In the genomic region with DNA sequence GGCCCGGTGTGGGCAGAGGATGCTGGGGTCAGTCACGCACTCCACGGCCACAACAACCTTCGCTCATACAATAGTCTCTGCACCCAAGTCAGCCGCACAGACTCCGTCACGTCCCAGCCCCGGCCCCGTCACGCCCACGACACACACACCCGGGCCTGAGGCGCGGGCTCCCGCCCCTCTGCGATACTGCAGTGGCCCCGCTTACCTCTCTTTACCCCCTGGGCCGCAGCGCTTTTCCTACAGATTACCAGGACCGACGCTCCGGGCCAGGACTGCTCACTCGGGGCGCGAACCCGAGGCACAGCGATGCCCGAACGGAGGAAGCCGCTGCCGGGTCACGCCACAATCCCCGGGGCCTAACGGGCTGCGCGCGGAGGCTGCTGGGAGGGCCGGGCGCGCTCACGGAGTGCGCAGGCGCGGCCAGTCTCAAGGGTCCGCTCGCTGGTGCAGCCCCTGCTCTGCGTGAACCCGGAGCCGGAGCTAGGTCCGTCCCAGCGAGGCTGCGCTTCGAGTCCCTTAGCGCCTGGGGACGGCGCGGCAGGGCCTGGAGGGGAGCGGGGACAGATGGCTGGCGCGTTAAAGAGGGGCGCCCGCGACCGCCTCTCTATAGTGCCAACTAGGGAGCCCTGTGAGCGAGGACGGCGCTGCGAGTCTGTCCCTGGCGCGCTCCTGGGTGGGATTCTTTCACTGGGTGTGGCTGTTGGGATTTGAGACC, we compare ENCODE assay signal across 8 cellular contexts. TPM values are rescaled to one million over a fixed set of nuclear protein-coding genes. Genes with fewer than 3 reads are reported as not detected.
DNase-seq lines count a peak whose midpoint lies in the region; ATAC-seq and TF ChIP-seq lines count a peak whose summit lies in the region.

Gene ZFP82 (minus strand): TSS at position 358 of the 715 bp plus-strand sequence. CDS start 8,855 bp downstream, outside the sequence.

- no peaks in the 10 kb centered on the region for H3K36me3 ChIP-seq in CD4-positive, alpha-beta memory T cell (ENCODE audit: insufficient read depth, low read length)
- H3K36me3 ChIP-seq in KOPT-K1 (ENCODE audit: insufficient read depth, low read length) (peaks cover 29% of the 10 kb centered on the region), SK-N-SH (replicated peaks in 1 of 2; ENCODE audit: control insufficient read depth in 1 of 2, insufficient read depth in 2 of 2, low read length in 1 of 2) (peaks cover 0 to 15% of the 10 kb centered on the region in 2 experiments), heart left ventricle (peaks cover 0 to 1% (median 0%) of the 10 kb centered on the region in 9 donors), tibial nerve (peaks cover 0 to 26% (median 0%) of the 10 kb centered on the region in 3 donors)

- CTCF ChIA-PET in CD4-positive, alpha-beta memory T cell (lab: Charles Lee; ENCODE audit: partially characterized antibody), result interaction anchor here (1.1 kb wide), 1 partner anchor 71 kb away, joined by 4 read pairs; the partner anchor contains the start of gene ZNF566
- CTCF ChIA-PET in SK-N-SH (lab: Yijun Ruan, JAX), result no interaction called here

- H3K27me3 ChIP-seq in CD4-positive, alpha-beta memory T cell (ENCODE audit: insufficient read depth, low read length), result no peaks in the 10 kb centered on the region
- H3K27me3 ChIP-seq in SK-N-SH (ENCODE audit: insufficient read depth) (no peaks in the 10 kb centered on the region), heart left ventricle (no peaks in the 10 kb centered on the region), tibial nerve (peaks cover 0 to 24% of the 10 kb centered on the region in 2 donors)

- H3K4me2 ChIP-seq in SK-N-SH, result peak within 1 kb of the TSS; percentile 79

- POLR2A ChIA-PET in CD4-positive, alpha-beta memory T cell (lab: Charles Lee; ENCODE audit: partially characterized antibody), result interaction anchor here (0.6 to 2.4 kb wide), 8 partner anchors 9 to 249 kb away, joined by 3 to 8 read pairs (median 3); partner anchors contain the start of genes ZNF146, ZNF260, ZNF382 and ZNF565
- POLR2A ChIA-PET in SK-N-SH (lab: Yijun Ruan, JAX), result interaction anchor here (0.6 to 2.3 kb wide), 5 partner anchors 30 to 367 kb away, joined by 3 to 10 read pairs (median 3); partner anchors contain the start of genes ZNF260 and ZNF566
- POLR2A ChIA-PET in activated naive CD8-positive, alpha-beta T cell treated with anti-CD3 and anti-CD28 coated beads, Interleukin-2, amount 10 ng/mL, durations not matched to agents 7 days and 5 days (lab: Charles Lee), result interaction anchor here (0.6 to 2.7 kb wide), 4 partner anchors 39 to 1244 kb away, joined by 3 to 10 read pairs (median 4); partner anchors contain the start of genes ZFP14, ZNF260 and ZNF566

- H3K27ac Mint-ChIP-seq in CD4-positive, alpha-beta memory T cell, result peak within 1 kb of the TSS; percentile 78 to 97 (median 96)
- H3K27ac Mint-ChIP-seq in activated naive CD8-positive, alpha-beta T cell treated with anti-CD3 and anti-CD28 coated beads, Interleukin-2, amount 10 ng/mL, durations not matched to agents 7 days and 5 days, result peak within 1 kb of the TSS; percentile 97

- no peaks in the 10 kb centered on the region for H3K9me3 ChIP-seq in CD4-positive, alpha-beta memory T cell (ENCODE audit: control insufficient read depth in 1 of 2, low read length in 2 of 2)
- H3K9me3 ChIP-seq in KOPT-K1 (ENCODE audit: insufficient read depth, low read length, poor library complexity, severe bottlenecking), result peaks cover 32% of the 10 kb centered on the region
- 0 out of 2 replicates have a peak, but pooled peaks cover 4% of the 10 kb centered on the region for H3K9me3 ChIP-seq in SK-N-SH
- H3K9me3 ChIP-seq in heart left ventricle, result peaks cover 0 to 15% (median 0%) of the 10 kb centered on the region in 12 donors
- peaks cover 0 to 44% (median 2%) of the 10 kb centered on the region in 4 donors for H3K9me3 ChIP-seq in tibial nerve

- TF ChIP-seq POLR2A in heart left ventricle (IDR thresholded peaks at IDR 0.05), result peak in 1 of 2 donors; percentile 82
- TF ChIP-seq POLR2A in tibial nerve (IDR thresholded peaks at IDR 0.05), result peak in 1 of 2 donors; percentile 20

- H3K9me3 Mint-ChIP-seq in CD4-positive, alpha-beta memory T cell, result peaks cover 3 to 52% (median 28%) of the 10 kb centered on the region in 8 donors
- H3K9me3 Mint-ChIP-seq in activated naive CD8-positive, alpha-beta T cell treated with anti-CD3 and anti-CD28 coated beads, Interleukin-2, amount 10 ng/mL, durations not matched to agents 7 days and 5 days, result peaks cover 18% of the 10 kb centered on the region

- no peak for TF ChIP-seq RAD21 in SK-N-SH (IDR thresholded peaks at IDR 0.05; ENCODE audit: low read length)

- peak within 1 kb of the TSS; percentile 73 for H3K27ac ChIP-seq in CD4-positive, alpha-beta memory T cell (ENCODE audit: low read depth, low read length)
- H3K27ac ChIP-seq in KOPT-K1 (ENCODE audit: low read depth, low read length, poor library complexity, severe bottlenecking) (peak within 1 kb of the TSS; percentile 83), SK-N-SH (ENCODE audit: low read depth in 2 of 2, low read length in 1 of 2) (peak within 1 kb of the TSS; percentile 64 to 88), heart left ventricle (peak within 1 kb of the TSS; percentile 80 to 96 (median 90)), tibial nerve (peak within 1 kb of the TSS; percentile 49 to 95 (median 88))

- peak within 1 kb of the TSS; percentile 95 for H2AFZ ChIP-seq in SK-N-SH (ENCODE audit: low read depth)

- no peaks in the 10 kb centered on the region for H3F3A ChIP-seq in SK-N-SH (replicated peaks; ENCODE audit: insufficient read depth)

- WGBS in SK-N-SH (ENCODE audit: low lambda C conversion rate), result 14% methylated on average over 43 of the region's 70 CpGs
- WGBS in heart left ventricle, 4 donors, result 0 to 1% (median 0%) methylated on average over 64 to 70 of the region's 70 CpGs
- 0 to 1% methylated on average over 54 to 59 of the region's 70 CpGs for WGBS in tibial nerve, 2 donors

- no peaks in the 10 kb centered on the region for H3K9me2 ChIP-seq in SK-N-SH

- H3K4me1 Mint-ChIP-seq in CD4-positive, alpha-beta memory T cell, result peaks cover 11 to 28% (median 20%) of the 10 kb centered on the region in 4 donors
- H3K4me1 Mint-ChIP-seq in activated naive CD8-positive, alpha-beta T cell treated with anti-CD3 and anti-CD28 coated beads, Interleukin-2, amount 10 ng/mL, durations not matched to agents 7 days and 5 days, result peaks cover 19% of the 10 kb centered on the region

- H3K36me3 Mint-ChIP-seq in CD4-positive, alpha-beta memory T cell, result peaks cover 33 to 34% of the 10 kb centered on the region in 2 donors
- H3K36me3 Mint-ChIP-seq in activated naive CD8-positive, alpha-beta T cell treated with anti-CD3 and anti-CD28 coated beads, Interleukin-2, amount 10 ng/mL, durations not matched to agents 7 days and 5 days, result peaks cover 45% of the 10 kb centered on the region

- peak within 1 kb of the TSS; percentile 85 for H3K9ac ChIP-seq in SK-N-SH

- no peak for TF ChIP-seq EP300 in SK-N-SH (IDR thresholded peaks at IDR 0.05; ENCODE audit: borderline replicate concordance in 1 of 2, low read depth in 1 of 2, low read length in 1 of 2)
- TF ChIP-seq EP300 in tibial nerve (IDR thresholded peaks at IDR 0.05), result peak in 1 of 2 donors; percentile 66

- peaks cover 9 to 19% of the 10 kb centered on the region in 2 donors for H3K27me3 Mint-ChIP-seq in CD4-positive, alpha-beta memory T cell
- H3K27me3 Mint-ChIP-seq in activated naive CD8-positive, alpha-beta T cell treated with anti-CD3 and anti-CD28 coated beads, Interleukin-2, amount 10 ng/mL, durations not matched to agents 7 days and 5 days, result peaks cover 7% of the 10 kb centered on the region

- peaks cover 45% of the 10 kb centered on the region for H3K79me2 ChIP-seq in SK-N-SH (ENCODE audit: insufficient read depth)

- intact Hi-C loops in CD4-positive, alpha-beta memory T cell (cut with micrococcal nuclease), result loop anchor here (1.0 to 2.0 kb wide), 3 partner anchors 39 to 204 kb away; partner anchors contain the start of genes ZFP14, ZNF146, ZNF565 and ZNF566
- intact Hi-C loops in heart left ventricle (cut with DNase I), result loop anchor here in 7 of 10 donors (2.0 to 10.0 kb wide), 4 partner anchors 41 to 896 kb away; partner anchors contain the start of genes ZNF566 (in 4 of the 7) and ZFP14 (in 2 of the 7)

- ATAC-seq in GM21367 (IDR thresholded peaks at IDR 0.05; ENCODE audit: unreplicated experiment) (peak; percentile 81), heart left ventricle (peak; percentile 93 to 98 (median 98))
- ATAC-seq in activated naive CD8-positive, alpha-beta T cell treated with anti-CD3 and anti-CD28 coated beads, Interleukin-2, amount 10 ng/mL, durations not matched to agents 7 days and 5 days (ENCODE audit: low read depth), result peak; percentile 94

- H3K4me1 ChIP-seq in CD4-positive, alpha-beta memory T cell (ENCODE audit: insufficient read depth, low read length), result peaks cover 15% of the 10 kb centered on the region
- H3K4me1 ChIP-seq in SK-N-SH (ENCODE audit: control insufficient read depth in 1 of 2, insufficient read depth in 2 of 2, low read depth in 1 of 2, low read length in 1 of 2) (peaks cover 0 to 6% of the 10 kb centered on the region in 2 experiments; a peak in 2 of 4 replicates), heart left ventricle (peaks cover 5 to 24% (median 15%) of the 10 kb centered on the region in 12 donors), tibial nerve (peaks cover 0 to 21% (median 8%) of the 10 kb centered on the region in 4 donors)

- H3K4me3 Mint-ChIP-seq in CD4-positive, alpha-beta memory T cell, result peak within 1 kb of the TSS; percentile 81 to 93 (median 92)
- H3K4me3 Mint-ChIP-seq in activated naive CD8-positive, alpha-beta T cell treated with anti-CD3 and anti-CD28 coated beads, Interleukin-2, amount 10 ng/mL, durations not matched to agents 7 days and 5 days, result peak within 1 kb of the TSS; percentile 93

- TF ChIP-seq CTCF in SK-N-SH (IDR thresholded peaks at IDR 0.05), result no peak
- no peak for TF ChIP-seq CTCF in heart left ventricle (IDR thresholded peaks at IDR 0.05)
- peak in 1 of 5 experiments; percentile 8 for TF ChIP-seq CTCF in tibial nerve (IDR thresholded peaks at IDR 0.05)

- peak within 1 kb of the TSS; percentile 71 to 82 for H3K4me3 ChIP-seq in CD4-positive, alpha-beta memory T cell (ENCODE audit: low read length in 2 of 2)
- peak within 1 kb of the TSS; percentile 66 to 72 for H3K4me3 ChIP-seq in SK-N-SH (ENCODE audit: low read depth in 2 of 2, low read length in 1 of 2)
- peak within 1 kb of the TSS; percentile 60 to 95 (median 76) for H3K4me3 ChIP-seq in heart left ventricle
- H3K4me3 ChIP-seq in tibial nerve, result peak within 1 kb of the TSS; percentile 66 to 95 (median 90)

- no peaks in the 10 kb centered on the region for H4K20me1 ChIP-seq in SK-N-SH (ENCODE audit: insufficient read depth)

- peak; percentile 47 to 81 (median 76) for DNase-seq in CD4-positive, alpha-beta memory T cell
- peak; percentile 98 for DNase-seq in SK-N-SH
- DNase-seq in activated naive CD8-positive, alpha-beta T cell treated with anti-CD3 and anti-CD28 coated beads, Interleukin-2, amount 10 ng/mL, durations not matched to agents 7 days and 5 days, result peak; percentile 88
- DNase-seq in heart left ventricle, result peak; percentile 87 to 93 (median 89)
- DNase-seq in pons (ENCODE audit: low spot score), result peak; percentile 64
- DNase-seq in tibial nerve (ENCODE audit: low spot score in 2 of 2), result peak; percentile 50 to 53

RNA-seq across cellular contexts. Expression of gene ZFP82, which starts in this region (rescaled TPM):
- 1 to 10 TPM; 8.2 to 8.6 TPM for total RNA-seq in CD4-positive, alpha-beta memory T cell
- 10 to 100 TPM in 1 of 2 donors, 1 to 10 TPM in 1; 8.3 to 12.3 TPM for polyA plus RNA-seq in CD4-positive, alpha-beta memory T cell
- 2.1 and 2.8 TPM in 2 replicates for polyA plus RNA-seq in SK-N-SH (2012; rRNA removed)
- polyA plus RNA-seq in SK-N-SH (2012; cell fraction: cytosol; rRNA removed), result 3.0 and 3.3 TPM in 2 replicates
- 2.0 and 3.5 TPM in 2 replicates for polyA plus RNA-seq in SK-N-SH (2012; cell fraction: nucleus; rRNA removed)
- 10 to 100 TPM in 1 of 2 experiments, 1 to 10 TPM in 1; 8.3 to 10.8 TPM for total RNA-seq in activated naive CD8-positive, alpha-beta T cell treated with anti-CD3 and anti-CD28 coated beads, Interleukin-2, amount 10 ng/mL, durations not matched to agents 7 days and 5 days
- 1 to 10 TPM; 3.4 to 5.3 (median 4.0) TPM for total RNA-seq in heart left ventricle
- 1 to 10 TPM; 2.2 to 3.0 TPM for polyA plus RNA-seq in heart left ventricle
- total RNA-seq in tibial nerve, result 1 to 10 TPM; 4.1 to 9.4 (median 5.6) TPM

Comparison
In these comparisons a context has a peak if more than half of its experiments do, and no peak if none do; other contexts are left out.
1. Peak in every context shown above with its lines: DNase-seq, ATAC-seq, H3K4me3 ChIP-seq and H3K27ac ChIP-seq.